11 cellular contexts compared by ENCODE assay signal in genomic region chr12:53737951-53738833, GRCh38. TPM values are rescaled to one million over a fixed set of nuclear protein-coding genes. Genes with fewer than 3 reads are reported as not detected.
DNase-seq lines count a peak whose midpoint lies in the region; ATAC-seq lines count a peak whose summit lies in the region.
"Had no signal": no experiment of that assay in that cellular context is flagged by ENCODE, and none has a peak within 500 bp of the region (broad histone marks: within the 10 kb centered on the region; RNA-seq: fewer than 3 reads in every experiment).

No MANE protein-coding gene starts in this region.

- peak overlapping the region; percentile 55 for H3K4me3 ChIP-seq in iPS-18c (ENCODE audit: insufficient read depth, low read depth, low read length)
- H3K4me3 ChIP-seq: A549 had no signal

- DNase-seq in NCI-H1436 (lab: John Stamatoyannopoulos, UW) (peak; percentile 36), NCI-H1436 treated with DMSO at 0.1 percent for 48 hours (lab: John Stamatoyannopoulos, UW) (no peak), dermis blood vessel endothelial cell (no peak), NCI-H187 treated with DMSO at 0.1 percent for 48 hours (lab: John Stamatoyannopoulos, UW) (no peak)
- peak; percentile 60 for DNase-seq in activated CD8-positive, alpha-beta memory T cell treated with anti-CD3 and anti-CD28 coated beads, Interleukin-2, amount 50 U/mL, for 4 hours
- peak; percentile 10 for DNase-seq in stimulated activated naive CD4-positive, alpha-beta T cell treated with Interleukin-2 at 50 U/mL for 16 hours (lab: John Stamatoyannopoulos, UW)

- no peak for ATAC-seq in HG02763 (IDR thresholded peaks at IDR 0.05; ENCODE audit: unreplicated experiment)

- no peaks in the 10 kb centered on the region for H3K9me3 ChIP-seq in iPS-18c (ENCODE audit: control insufficient read depth, insufficient read depth, low read length)
- H3K9me3 ChIP-seq: A549 had no signal

RNA-seq across cellular contexts. Expression of gene CALCOCO1, which starts 10.9 kb away (rescaled TPM):
- total RNA-seq in dermis blood vessel endothelial cell = 87.6 and 98.4 TPM in 2 replicates

RNA-seq across cellular contexts. Expression of gene CISTR, which starts 13.6 kb away (rescaled TPM):
- total RNA-seq in dermis blood vessel endothelial cell = not detected in 2 replicates
- total RNA-seq: fibroblast of villous mesenchyme, HT1080 had no signal

Comparison
In these comparisons a context has a peak if more than half of its experiments do, and no peak if none do; other contexts are left out.
1. DNase-seq: peak in NCI-H1436 (single experiment), activated CD8-positive, alpha-beta memory T cell treated with anti-CD3 and anti-CD28 coated beads, Interleukin-2, amount 50 U/mL, for 4 hours (single experiment) and stimulated activated naive CD4-positive, alpha-beta T cell treated with Interleukin-2 at 50 U/mL for 16 hours (single experiment); none in NCI-H1436 treated with DMSO at 0.1 percent for 48 hours (single experiment), dermis blood vessel endothelial cell (single experiment) and NCI-H187 treated with DMSO at 0.1 percent for 48 hours (single experiment).